10 cellular contexts compared by ENCODE assay signal in genomic region chr2:239328306-239329191, GRCh38.
A peak's percentile ranks its signal among the peaks of the same experiment; 100 is the strongest.
DNase-seq lines count a peak whose midpoint lies in the region; ATAC-seq and TF ChIP-seq lines count a peak whose summit lies in the region.
"Had no signal": no experiment of that assay in that cellular context is flagged by ENCODE, and none has a peak within 500 bp of the region (broad histone marks: within the 10 kb centered on the region; RNA-seq: fewer than 3 reads in every experiment).

No MANE protein-coding gene starts in this region.

- TF ChIP-seq CTCF in heart left ventricle (IDR thresholded peaks at IDR 0.05) (peak in 3 of 12 donors; percentile 7 to 30 (median 15)), retinal pigment epithelial cell (conservative IDR thresholded peaks at IDR 0.05; ENCODE audit: low read depth, low read length) (peak; percentile 20)

- TF ChIP-seq POLR2A in heart left ventricle (IDR thresholded peaks at IDR 0.05) = peak in 1 of 2 donors; percentile 55

- intact Hi-C loops in heart left ventricle (cut with DNase I) = loop anchor here in 5 of 10 donors (2.0 to 10.0 kb wide), 4 partner anchors 66 to 91 kb away; partner anchors contain the start of gene HDAC4 (in 2 of the 5)

- peaks cover 0 to 71% (median 48%) of the 10 kb centered on the region in 12 donors for H3K4me1 ChIP-seq in heart left ventricle

- CTCF ChIA-PET in activated CD8-positive, alpha-beta T cell treated with anti-CD3 and anti-CD28 coated beads, Interleukin-2, amount 10 ng/mL, durations not matched to agents 7 days and 5 days (lab: Charles Lee) = interaction anchor here (0.5 to 1.9 kb wide), 5 partner anchors 24 to 61 kb away, joined by 3 to 7 read pairs (median 5); no protein-coding TSS in a partner anchor

- POLR2A ChIA-PET in activated CD8-positive, alpha-beta T cell treated with anti-CD3 and anti-CD28 coated beads, Interleukin-2, amount 10 ng/mL, durations not matched to agents 7 days and 5 days (lab: Charles Lee) = no interaction called here

- in situ Hi-C loops in G401 (cut with HindIII; ENCODE audit: low sequenced_read_pairs) = no loop called here

- H3K4me3 ChIP-seq in heart left ventricle (peak overlapping the region in 1 of 12 donors; percentile 1), retinal pigment epithelial cell (ENCODE audit: low read length) (no peak overlapping the region)

- no peaks in the 10 kb centered on the region for H3K27me3 ChIP-seq in heart left ventricle

- ATAC-seq in activated CD8-positive, alpha-beta T cell treated with anti-CD3 and anti-CD28 coated beads, Interleukin-2, amount 10 ng/mL, durations not matched to agents 7 days and 5 days = no peak
- ATAC-seq in heart left ventricle (peak; percentile 77 to 85 (median 83)), HG02938 (IDR thresholded peaks at IDR 0.05; ENCODE audit: unreplicated experiment) (no peak), GM18873 (IDR thresholded peaks at IDR 0.05; ENCODE audit: low FRiP score, unreplicated experiment) (no peak)

- no peaks in the 10 kb centered on the region for H3K36me3 ChIP-seq in heart left ventricle

- H3K36me3 Mint-ChIP-seq in activated CD8-positive, alpha-beta T cell treated with anti-CD3 and anti-CD28 coated beads, Interleukin-2, amount 10 ng/mL, durations not matched to agents 7 days and 5 days (ENCODE audit: low read depth) = peaks cover 13% of the 10 kb centered on the region

- H3K27me3 Mint-ChIP-seq in activated CD8-positive, alpha-beta T cell treated with anti-CD3 and anti-CD28 coated beads, Interleukin-2, amount 10 ng/mL, durations not matched to agents 7 days and 5 days (ENCODE audit: low read depth) = no peaks in the 10 kb centered on the region

- H3K9me3 ChIP-seq in heart left ventricle = no peaks in the 10 kb centered on the region

- peak; percentile 8 for DNase-seq in G401 (ENCODE audit: low spot score)
- DNase-seq in activated CD8-positive, alpha-beta T cell treated with anti-CD3 and anti-CD28 coated beads, Interleukin-2, amount 10 ng/mL, durations not matched to agents 7 days and 5 days = no peak
- peak; percentile 74 to 92 (median 88) for DNase-seq in heart left ventricle
- peak; percentile 93 for DNase-seq in retinal pigment epithelial cell (ENCODE audit: low read depth)
- DNase-seq in SKM-1 treated with dmso at 0.1 percent for 144 hours (lab: John Stamatoyannopoulos, UW; ENCODE audit: unreplicated experiment) = no peak
- DNase-seq in HuH-7 (ENCODE audit: low spot score) = no peak
- DNase-seq: effector memory CD4-positive, alpha-beta T cell; NCI-H187 had no signal

- H3K27ac Mint-ChIP-seq in activated CD8-positive, alpha-beta T cell treated with anti-CD3 and anti-CD28 coated beads, Interleukin-2, amount 10 ng/mL, durations not matched to agents 7 days and 5 days = peak overlapping the region; percentile 89

- H3K4me1 Mint-ChIP-seq in activated CD8-positive, alpha-beta T cell treated with anti-CD3 and anti-CD28 coated beads, Interleukin-2, amount 10 ng/mL, durations not matched to agents 7 days and 5 days (ENCODE audit: low read depth) = peaks cover 81% of the 10 kb centered on the region

- H3K9me3 Mint-ChIP-seq in activated CD8-positive, alpha-beta T cell treated with anti-CD3 and anti-CD28 coated beads, Interleukin-2, amount 10 ng/mL, durations not matched to agents 7 days and 5 days (ENCODE audit: insufficient read depth) = no peaks in the 10 kb centered on the region

- 22 to 26% (median 23%) methylated on average over 20 to 21 of the region's 21 CpGs for WGBS in heart left ventricle, 4 donors

- peak overlapping the region; percentile 24 for H3K4me3 Mint-ChIP-seq in activated CD8-positive, alpha-beta T cell treated with anti-CD3 and anti-CD28 coated beads, Interleukin-2, amount 10 ng/mL, durations not matched to agents 7 days and 5 days

- H3K27ac ChIP-seq in heart left ventricle = peak overlapping the region; percentile 80 to 99 (median 92)

Comparison
In these comparisons a context has a peak if more than half of its experiments do, and no peak if none do; other contexts are left out.
1. DNase-seq: peak in G401 (single experiment), heart left ventricle (5 of 5) and retinal pigment epithelial cell (single experiment); none in activated CD8-positive, alpha-beta T cell treated with anti-CD3 and anti-CD28 coated beads, Interleukin-2, amount 10 ng/mL, durations not matched to agents 7 days and 5 days (single experiment), SKM-1 treated with dmso at 0.1 percent for 144 hours (single experiment) and HuH-7 (single experiment).
2. ATAC-seq: peak in heart left ventricle (4 of 4); none in activated CD8-positive, alpha-beta T cell treated with anti-CD3 and anti-CD28 coated beads, Interleukin-2, amount 10 ng/mL, durations not matched to agents 7 days and 5 days (single experiment), HG02938 (single experiment) and GM18873 (single experiment).